Comparison of ENCODE assay signal across 12 cellular contexts in genomic region chrX:79146552-79147390, GRCh38. TPM values are rescaled to one million over a fixed set of nuclear protein-coding genes. Genes with fewer than 3 reads are reported as not detected.
DNase-seq lines count a peak whose midpoint lies in the region; FAIRE-seq and TF ChIP-seq lines count a peak whose summit lies in the region.
"Had no signal": no experiment of that assay in that cellular context is flagged by ENCODE, and none has a peak within 500 bp of the region (broad histone marks: within the 10 kb centered on the region; RNA-seq: fewer than 3 reads in every experiment).

No MANE protein-coding gene starts in this region.

- FAIRE-seq in colon (lab: Jason Lieb, UNC) = peak; percentile 36

- intact Hi-C loops in head of caudate nucleus (cut with DNase I) = no loop called here

- DNase-seq in GDM1 (lab: John Stamatoyannopoulos, UW) = peak; percentile 59
- peak; percentile 86 for DNase-seq in Jurkat, Clone E6-1 (ENCODE audit: low read depth, low spot score)
- no peak for DNase-seq in head of caudate nucleus
- DNase-seq in SK-N-DZ (ENCODE audit: low spot score) = no peak
- DNase-seq in kidney tubule cell (ENCODE audit: low spot score) = no peak
- DNase-seq in NCI-H82 (lab: John Stamatoyannopoulos, UW) = no peak
- DNase-seq: anterior cingulate cortex, GM23248, NCI-H510A treated with DMSO at 0.1 percent for 48 hours, tibial artery had no signal

- peak; percentile 20 for TF ChIP-seq POLR2A in GM19193 (IDR thresholded peaks at IDR 0.05; ENCODE audit: extremely low read depth, insufficient read depth, insufficient read length)

- H3K4me3 ChIP-seq in Jurkat, Clone E6-1 (ENCODE audit: low read length) = peak overlapping the region; percentile 71
- H3K4me3 ChIP-seq: GM23248, tibial artery had no signal

RNA-seq across cellular contexts. Expression of gene GPR174, which starts 2.3 kb away (rescaled TPM):
- 29.5 TPM for polyA plus RNA-seq in Jurkat, Clone E6-1 (2012; ENCODE audit: insufficient read depth, insufficient read length)
- not detected in 2 replicates for polyA plus RNA-seq in SK-N-DZ (2014; cell fraction: cytosol; rRNA removed)
- not detected in 2 replicates for polyA plus RNA-seq in SK-N-DZ (2014; cell fraction: nucleus; rRNA removed)
- polyA plus RNA-seq: GM23248 had no signal

Comparison
In these comparisons a context has a peak if more than half of its experiments do, and no peak if none do; other contexts are left out.
1. DNase-seq: peak in GDM1 (single experiment) and Jurkat, Clone E6-1 (single experiment); none in head of caudate nucleus (0 of 42), SK-N-DZ (single experiment), kidney tubule cell (single experiment) and NCI-H82 (single experiment).